ENCODE assay signal across 24 cellular contexts in genomic region chr10:43955002-43955596, GRCh38.
DNase-seq lines count a peak whose midpoint lies in the region; ATAC-seq and TF ChIP-seq lines count a peak whose summit lies in the region.
"Had no signal": no experiment of that assay in that cellular context is flagged by ENCODE, and none has a peak within 500 bp of the region (broad histone marks: within the 10 kb centered on the region; RNA-seq: fewer than 3 reads in every experiment).

No MANE protein-coding gene starts in this region.

- TF ChIP-seq CTCF in WTC11 (IDR thresholded peaks at IDR 0.05) (no peak), upper lobe of right lung (IDR thresholded peaks at IDR 0.05) (no peak)

- H3K4me3 ChIP-seq in upper lobe of right lung = no peak overlapping the region
- H3K4me3 ChIP-seq: PC-9, SK-N-MC had no signal

- H3K27me3 Mint-ChIP-seq in WTC11 (ENCODE audit: low read depth) = peaks cover 4% of the 10 kb centered on the region

- no peaks in the 10 kb centered on the region for H3K4me1 ChIP-seq in upper lobe of right lung

- no peaks in the 10 kb centered on the region for H3K27me3 ChIP-seq in upper lobe of right lung

- no peak overlapping the region for H3K4me3 Mint-ChIP-seq in WTC11

- no peak overlapping the region for H3K27ac ChIP-seq in upper lobe of right lung
- H3K27ac ChIP-seq: 22Rv1, KMS-11, PC-9, SK-N-MC had no signal

- CTCF ChIA-PET in WTC11 (lab: Charles Lee) = interaction anchor here (1.2 to 2.4 kb wide), 4 partner anchors 70 to 430 kb away, joined by 3 to 7 read pairs (median 3); no protein-coding TSS in a partner anchor

- H3K36me3 Mint-ChIP-seq in WTC11 = peaks cover 9% of the 10 kb centered on the region; the same call in 1 of the 2 replicates

- peaks cover 28% of the 10 kb centered on the region for H3K9me3 Mint-ChIP-seq in WTC11

- DNase-seq in NCI-H82 (lab: John Stamatoyannopoulos, UW) (peak; percentile 21), NCI-H82 treated with DMSO at 0.1 percent for 48 hours (lab: John Stamatoyannopoulos, UW; ENCODE audit: unreplicated experiment) (no peak), WTC11 (ENCODE audit: low spot score) (no peak), islet precursor cell (peak; percentile 29), upper lobe of right lung (peak; percentile 12), germinal center (ENCODE audit: low spot score) (no peak), NCI-H774 (lab: John Stamatoyannopoulos, UW) (no peak), putamen (ENCODE audit: low spot score) (no peak)
- DNase-seq: AML-193, C1 segment of cervical spinal cord, DMS53, GDM1, IMR-90, NCI-H1105, NCI-H146, NCI-H2029, NCI-H2171, NCI-H345, PC-9, RPMI8226, SHP77 treated with DMSO at 0.1 percent for 48 hours had no signal

- ATAC-seq in WTC11 (peak; percentile 61), upper lobe of right lung (no peak)

- no peaks in the 10 kb centered on the region for H3K36me3 ChIP-seq in upper lobe of right lung

- POLR2A ChIA-PET in WTC11 (lab: Charles Lee) = no interaction called here

- intact Hi-C loops in upper lobe of right lung (cut with DNase I) = no loop called here

- H3K4me1 Mint-ChIP-seq in WTC11 = peaks cover 20% of the 10 kb centered on the region

- no peaks in the 10 kb centered on the region for H3K9me3 ChIP-seq in upper lobe of right lung

- no peak overlapping the region for H3K27ac Mint-ChIP-seq in WTC11

TF ChIP-seq in WTC11, 78 proteins besides CTCF, POLR2A, EP300 and RAD21:
- TF ChIP-seq ZNF263 (CRISPR knock-in tag; IDR thresholded peaks at IDR 0.05; ENCODE audit: low read depth) (no peak), SP1 (CRISPR knock-in tag; conservative IDR thresholded peaks at IDR 0.05) (no peak), NR3C1 (CRISPR knock-in tag; conservative IDR thresholded peaks at IDR 0.05; ENCODE audit: low read depth) (no peak), TEAD1 (CRISPR knock-in tag; IDR thresholded peaks at IDR 0.05) (no peak), ARID4B (CRISPR knock-in tag; IDR thresholded peaks at IDR 0.05; ENCODE audit: borderline replicate concordance) (no peak), ZNF512 (CRISPR knock-in tag; IDR thresholded peaks at IDR 0.05; ENCODE audit: borderline replicate concordance) (no peak), SOX15 (CRISPR knock-in tag; IDR thresholded peaks at IDR 0.05) (no peak), ZNF121 (CRISPR knock-in tag; IDR thresholded peaks at IDR 0.05) (no peak), PRRX2 (CRISPR knock-in tag; IDR thresholded peaks at IDR 0.05) (no peak)
TF ChIP-seq in WTC11: peak in this region for 0.

Comparison
In these comparisons a context has a peak if more than half of its experiments do, and no peak if none do; other contexts are left out.
1. DNase-seq: peak in NCI-H82 (single experiment), islet precursor cell (single experiment) and upper lobe of right lung (single experiment); none in NCI-H82 treated with DMSO at 0.1 percent for 48 hours (single experiment), WTC11 (single experiment), germinal center (single experiment), NCI-H774 (single experiment) and putamen (single experiment).